ENCODE assay signal across 13 cellular contexts in the genomic region with DNA sequence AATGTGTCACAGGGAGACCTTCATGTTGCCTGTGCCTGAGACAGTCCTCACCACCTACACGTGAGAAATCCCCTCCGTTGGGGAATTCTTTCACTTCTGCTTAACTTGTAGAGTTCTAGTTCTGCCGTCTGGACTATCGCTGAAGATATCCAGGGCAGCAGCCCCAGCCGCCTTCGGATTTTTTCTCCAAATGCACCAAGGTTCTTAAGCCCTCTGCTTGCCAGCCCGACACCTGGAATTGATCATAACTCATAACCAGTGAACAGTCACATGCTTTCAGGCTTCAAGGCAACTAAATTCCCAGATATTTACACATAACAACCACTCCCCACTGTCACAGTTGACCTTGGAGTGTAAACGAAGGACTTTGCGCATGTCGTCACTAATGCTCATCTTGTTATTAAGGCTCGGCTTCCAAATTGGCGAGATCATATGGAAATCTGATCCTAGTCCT.
DNase-seq lines count a peak whose midpoint lies in the region; ATAC-seq and TF ChIP-seq lines count a peak whose summit lies in the region.
"Had no signal": no experiment of that assay in that cellular context is flagged by ENCODE, and none has a peak within 500 bp of the region (broad histone marks: within the 10 kb centered on the region; RNA-seq: fewer than 3 reads in every experiment).

No MANE protein-coding gene starts in this region.

- ATAC-seq in GM19025 (IDR thresholded peaks at IDR 0.05; ENCODE audit: low read depth, unreplicated experiment) (peak; percentile 47), HG02973 (IDR thresholded peaks at IDR 0.05; ENCODE audit: unreplicated experiment) (peak; percentile 53), lower lobe of right lung (no peak)
- peak; percentile 64 for ATAC-seq in stimulated activated memory B cell treated with anti-CD40 and anti-IgM and Interleukin-4, amounts not matched to agents 10 μg/mL and 1 μg/mL and 100 μg/mL, for 72 hours
- ATAC-seq: stimulated activated effector memory CD8-positive, alpha-beta T cell treated with anti-CD3 and anti-CD28 coated beads, Interleukin-12 subunit alpha, Interleukin-12 subunit beta, amount 100 ng/mL, for 72 hours had no signal

- intact Hi-C loops in lower lobe of right lung (cut with DNase I), result no loop called here

- H3K4me1 Mint-ChIP-seq in stimulated activated memory B cell treated with anti-CD40 and anti-IgM and Interleukin-4, amounts not matched to agents 10 μg/mL and 1 μg/mL and 100 μg/mL, for 72 hours, result peaks cover 42% of the 10 kb centered on the region
- H3K4me1 Mint-ChIP-seq: activated naive CD4-positive, alpha-beta T cell treated with anti-CD3 and anti-CD28 coated beads, Interleukin-2, amount 50 U/mL, for 24 hours; stimulated activated effector memory CD8-positive, alpha-beta T cell treated with anti-CD3 and anti-CD28 coated beads, Interleukin-12 subunit alpha, Interleukin-12 subunit beta, amount 100 ng/mL, for 72 hours had no signal

- peaks cover 48% of the 10 kb centered on the region for H3K27me3 Mint-ChIP-seq in stimulated activated memory B cell treated with anti-CD40 and anti-IgM and Interleukin-4, amounts not matched to agents 10 μg/mL and 1 μg/mL and 100 μg/mL, for 72 hours

- H3K4me1 ChIP-seq in lower lobe of right lung, result peaks cover 12% of the 10 kb centered on the region

- H3K9me3 ChIP-seq in lower lobe of right lung, result no peaks in the 10 kb centered on the region

- no peak overlapping the region for H3K4me3 ChIP-seq in coronary artery
- H3K4me3 ChIP-seq in lower lobe of right lung, result no peak overlapping the region
- H3K4me3 ChIP-seq: SK-N-MC had no signal

- H3K27ac Mint-ChIP-seq in stimulated activated memory B cell treated with anti-CD40 and anti-IgM and Interleukin-4, amounts not matched to agents 10 μg/mL and 1 μg/mL and 100 μg/mL, for 72 hours, result peak overlapping the region; percentile 33
- H3K27ac Mint-ChIP-seq: activated naive CD4-positive, alpha-beta T cell treated with anti-CD3 and anti-CD28 coated beads, Interleukin-2, amount 50 U/mL, for 24 hours; stimulated activated effector memory CD8-positive, alpha-beta T cell treated with anti-CD3 and anti-CD28 coated beads, Interleukin-12 subunit alpha, Interleukin-12 subunit beta, amount 100 ng/mL, for 72 hours had no signal

- peak; percentile 58 for DNase-seq in coronary artery (ENCODE audit: low spot score)
- DNase-seq in SIG-M5 treated with dmso at 0.1 percent for 504 hours (lab: John Stamatoyannopoulos, UW; ENCODE audit: unreplicated experiment), result no peak
- no peak for DNase-seq in DMS53 treated with DMSO at 0.1 percent for 48 hours (lab: John Stamatoyannopoulos, UW; ENCODE audit: unreplicated experiment)
- DNase-seq in lower lobe of right lung, result no peak
- DNase-seq: activated CD4-positive, alpha-beta T cell treated with anti-CD3 and anti-CD28 coated beads, Interleukin-2, amount 50 U/mL, for 1 hour; effector CD8-positive, alpha-beta T cell; naive B cell had no signal

- TF ChIP-seq CTCF in coronary artery (IDR thresholded peaks at IDR 0.05), result no peak
- no peak for TF ChIP-seq CTCF in lower lobe of right lung (IDR thresholded peaks at IDR 0.05)

- no peaks in the 10 kb centered on the region for H3K9me3 Mint-ChIP-seq in stimulated activated memory B cell treated with anti-CD40 and anti-IgM and Interleukin-4, amounts not matched to agents 10 μg/mL and 1 μg/mL and 100 μg/mL, for 72 hours
- H3K9me3 Mint-ChIP-seq: activated naive CD4-positive, alpha-beta T cell treated with anti-CD3 and anti-CD28 coated beads, Interleukin-2, amount 50 U/mL, for 24 hours; stimulated activated effector memory CD8-positive, alpha-beta T cell treated with anti-CD3 and anti-CD28 coated beads, Interleukin-12 subunit alpha, Interleukin-12 subunit beta, amount 100 ng/mL, for 72 hours had no signal

- H3K36me3 ChIP-seq in lower lobe of right lung, result peaks cover 75% of the 10 kb centered on the region

- H3K27ac ChIP-seq in coronary artery, result no peak overlapping the region
- H3K27ac ChIP-seq in lower lobe of right lung, result no peak overlapping the region
- H3K27ac ChIP-seq: SK-N-MC had no signal

- H3K27me3 ChIP-seq in lower lobe of right lung (ENCODE audit: low read depth), result no peaks in the 10 kb centered on the region

- H3K4me3 Mint-ChIP-seq in stimulated activated memory B cell treated with anti-CD40 and anti-IgM and Interleukin-4, amounts not matched to agents 10 μg/mL and 1 μg/mL and 100 μg/mL, for 72 hours, result peak overlapping the region; percentile 43
- H3K4me3 Mint-ChIP-seq: activated naive CD4-positive, alpha-beta T cell treated with anti-CD3 and anti-CD28 coated beads, Interleukin-2, amount 50 U/mL, for 24 hours; naive B cell; stimulated activated effector memory CD8-positive, alpha-beta T cell treated with anti-CD3 and anti-CD28 coated beads, Interleukin-12 subunit alpha, Interleukin-12 subunit beta, amount 100 ng/mL, for 72 hours had no signal

- no peaks in the 10 kb centered on the region for H3K36me3 Mint-ChIP-seq in stimulated activated memory B cell treated with anti-CD40 and anti-IgM and Interleukin-4, amounts not matched to agents 10 μg/mL and 1 μg/mL and 100 μg/mL, for 72 hours
- H3K36me3 Mint-ChIP-seq: activated naive CD4-positive, alpha-beta T cell treated with anti-CD3 and anti-CD28 coated beads, Interleukin-2, amount 50 U/mL, for 24 hours; naive B cell; stimulated activated effector memory CD8-positive, alpha-beta T cell treated with anti-CD3 and anti-CD28 coated beads, Interleukin-12 subunit alpha, Interleukin-12 subunit beta, amount 100 ng/mL, for 72 hours had no signal

Comparison
In these comparisons a context has a peak if more than half of its experiments do, and no peak if none do; other contexts are left out.
1. ATAC-seq: peak in GM19025 (single experiment), HG02973 (single experiment) and stimulated activated memory B cell treated with anti-CD40 and anti-IgM and Interleukin-4, amounts not matched to agents 10 μg/mL and 1 μg/mL and 100 μg/mL, for 72 hours (single experiment); none in lower lobe of right lung (0 of 2).